In genomic region chr1:27137022-27137542, GRCh38 we compare ENCODE assay signal across 8 cellular contexts. TPM values are rescaled to one million over a fixed set of nuclear protein-coding genes. Genes with fewer than 3 reads are reported as not detected.
DNase-seq lines count a peak whose midpoint lies in the region; ATAC-seq and TF ChIP-seq lines count a peak whose summit lies in the region.

No MANE protein-coding gene starts in this region.

- H3K36me3 ChIP-seq in heart left ventricle = peaks cover 0 to 5% (median 0%) of the 10 kb centered on the region in 9 donors

- H3K4me1 ChIP-seq in heart left ventricle = peaks cover 0 to 96% (median 75%) of the 10 kb centered on the region in 12 donors

- H3K4me3 ChIP-seq in heart left ventricle = peak overlapping the region in 1 of 12 donors; percentile 45

- in situ Hi-C loops in G401 (cut with HindIII; ENCODE audit: low sequenced_read_pairs) = loop anchor here (5.0 kb wide), 1 partner anchor 95 kb away; no protein-coding TSS in a partner anchor

- intact Hi-C loops in heart left ventricle (cut with DNase I) = no loop called here

- peak in 2 of 4 donors; percentile 37 to 44 for ATAC-seq in heart left ventricle

- no peaks in the 10 kb centered on the region for H3K9me3 ChIP-seq in heart left ventricle

- no peak for TF ChIP-seq CTCF in heart left ventricle (IDR thresholded peaks at IDR 0.05)

- H3K27ac ChIP-seq in heart left ventricle = peak overlapping the region in 11 of 12 donors; percentile 6 to 95 (median 68)

- 61 to 74% (median 66%) methylated on average over 11 of the region's 11 CpGs for WGBS in heart left ventricle, 4 donors

- no peak for TF ChIP-seq POLR2A in heart left ventricle (IDR thresholded peaks at IDR 0.05)

- peak; percentile 71 for DNase-seq in G401 (ENCODE audit: low spot score)
- peak; percentile 68 for DNase-seq in NCI-H345 (lab: John Stamatoyannopoulos, UW)
- peak; percentile 70 for DNase-seq in activated T-cell treated with anti-CD3 and anti-CD28 coated beads for 1 hour (ENCODE audit: low read depth)
- peak; percentile 48 to 81 (median 72) for DNase-seq in heart left ventricle
- DNase-seq in stimulated activated CD4-positive, alpha-beta T cell treated with anti-CD3 and anti-CD28 coated beads, Interleukin-1b, Interleukin-23, amount 100 ng/mL, for 48 hours = peak; percentile 86
- no peak for DNase-seq in NCI-H1092 treated with DMSO at 0.1 percent for 48 hours (lab: John Stamatoyannopoulos, UW)
- no peak for DNase-seq in NCI-H1105 treated with DMSO at 0.1 percent for 48 hours (lab: John Stamatoyannopoulos, UW)
- no peak for DNase-seq in inferior parietal cortex (ENCODE audit: extremely low spot score)

- H3K27me3 ChIP-seq in heart left ventricle = no peaks in the 10 kb centered on the region

RNA-seq across cellular contexts. Expression of gene SLC9A1, which starts 17.8 kb away (rescaled TPM):
- 1.4 and 4.2 TPM in 2 replicates for total RNA-seq in G401 (2014; rRNA removed; shearing (Covaris generic))
- 10 to 100 TPM; 11.4 to 44.9 (median 25.3) TPM for total RNA-seq in heart left ventricle
- 10 to 100 TPM in 1 of 2 donors, 1 to 10 TPM in 1; 9.4 to 15.1 TPM for polyA plus RNA-seq in heart left ventricle

Comparison
In these comparisons a context has a peak if more than half of its experiments do, and no peak if none do; other contexts are left out.
1. DNase-seq: peak in G401 (single experiment), NCI-H345 (single experiment), activated T-cell treated with anti-CD3 and anti-CD28 coated beads for 1 hour (single experiment), heart left ventricle (5 of 5) and stimulated activated CD4-positive, alpha-beta T cell treated with anti-CD3 and anti-CD28 coated beads, Interleukin-1b, Interleukin-23, amount 100 ng/mL, for 48 hours (single experiment); none in NCI-H1092 treated with DMSO at 0.1 percent for 48 hours (single experiment), NCI-H1105 treated with DMSO at 0.1 percent for 48 hours (single experiment) and inferior parietal cortex (single experiment).